11 cellular contexts compared by ENCODE assay signal in the genomic region with DNA sequence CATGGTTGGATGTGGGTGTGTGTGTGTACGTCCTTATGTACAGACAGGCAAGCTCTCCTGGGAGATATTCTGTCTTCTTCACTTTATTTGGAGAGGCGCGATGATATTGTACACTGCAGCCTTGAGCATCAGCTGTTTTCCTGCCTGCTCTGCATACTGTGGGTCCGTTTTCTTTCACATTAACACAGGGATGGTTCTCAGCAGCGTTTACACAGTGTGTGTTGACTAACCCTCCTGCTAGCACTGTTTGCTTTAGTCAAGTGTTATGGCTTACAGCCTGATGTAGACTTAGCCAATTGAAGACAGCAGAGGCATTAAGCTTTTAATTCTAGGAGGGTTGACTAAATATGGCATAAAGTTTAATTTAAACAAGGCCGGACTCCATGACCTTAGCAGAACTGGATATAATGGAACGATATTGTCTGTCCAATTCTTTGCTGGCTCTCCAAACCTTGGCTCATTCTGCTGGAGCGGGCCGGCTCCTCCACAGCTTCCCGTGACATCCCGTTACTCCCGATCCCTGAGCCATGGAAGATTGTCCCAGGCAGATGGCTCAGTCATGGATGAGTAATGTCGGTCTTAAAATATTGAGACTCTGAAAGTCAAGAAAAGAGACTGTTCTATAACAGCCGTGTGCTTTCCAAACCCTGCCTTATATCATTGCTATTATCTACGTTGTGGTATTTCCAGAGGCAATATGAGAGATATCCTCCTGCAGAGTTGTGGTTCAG.
DNase-seq lines count a peak whose midpoint lies in the region; ATAC-seq and TF ChIP-seq lines count a peak whose summit lies in the region.
"Had no signal": no experiment of that assay in that cellular context is flagged by ENCODE, and none has a peak within 500 bp of the region (broad histone marks: within the 10 kb centered on the region; RNA-seq: fewer than 3 reads in every experiment).

No MANE protein-coding gene starts in this region.

- peak overlapping the region; percentile 67 to 86 (median 78) for H3K27ac ChIP-seq in tibial nerve

- no peak for ATAC-seq in GM21717 (IDR thresholded peaks at IDR 0.05; ENCODE audit: unreplicated experiment)
- ATAC-seq: Panc1, right cardiac atrium had no signal

- WGBS in tibial nerve, 2 donors = 37 to 50% methylated on average over 15 of the region's 15 CpGs

- no peak for TF ChIP-seq POLR2A in tibial nerve (IDR thresholded peaks at IDR 0.05)

- H3K36me3 ChIP-seq in tibial nerve = no peaks in the 10 kb centered on the region
- no peaks in the 10 kb centered on the region for H3K36me3 ChIP-seq in H7 (replicated peaks; ENCODE audit: control insufficient read depth, insufficient read depth, low read length)

- H3K4me1 ChIP-seq in tibial nerve = peaks cover 0 to 29% (median 0%) of the 10 kb centered on the region in 4 donors

- H3K27me3 ChIP-seq in tibial nerve = no peaks in the 10 kb centered on the region
- H3K27me3 ChIP-seq in H7 (ENCODE audit: control insufficient read depth, insufficient read depth, low read length) = peaks cover 1% of the 10 kb centered on the region; the same call in 1 of the 2 replicates

- no peaks in the 10 kb centered on the region for H3K9me3 ChIP-seq in tibial nerve

- peak in 1 of 2 donors; percentile 15 for TF ChIP-seq EP300 in tibial nerve (IDR thresholded peaks at IDR 0.05)

- DNase-seq in LNCaP clone FGC (ENCODE audit: low read depth) (peak; percentile 77), NCI-H69 (lab: John Stamatoyannopoulos, UW) (peak; percentile 99), inferior parietal cortex (ENCODE audit: extremely low spot score) (peak; percentile 29), tibial nerve (ENCODE audit: low spot score in 2 of 2) (no peak), H7 (no peak), SKM-1 (lab: John Stamatoyannopoulos, UW; ENCODE audit: unreplicated experiment) (no peak)
- DNase-seq: activated CD8-positive, alpha-beta memory T cell treated with anti-CD3 and anti-CD28 coated beads, Interleukin-2, amount 50 U/mL, for 4 hours; right cardiac atrium; stimulated activated naive CD4-positive, alpha-beta T cell had no signal

- H3K4me3 ChIP-seq in LNCaP clone FGC (ENCODE audit: low read depth, low read length) (no peak overlapping the region), tibial nerve (peak overlapping the region; percentile 4 to 44 (median 24)), H7 (ENCODE audit: insufficient read depth, low read depth, low read length) (no peak overlapping the region)

- TF ChIP-seq CTCF in LNCaP clone FGC (IDR thresholded peaks at IDR 0.05; ENCODE audit: control insufficient read depth, extremely low read depth, insufficient read depth) (no peak), tibial nerve (IDR thresholded peaks at IDR 0.05) (no peak)

Comparison
In these comparisons a context has a peak if more than half of its experiments do, and no peak if none do; other contexts are left out.
1. DNase-seq: peak in LNCaP clone FGC (single experiment), NCI-H69 (single experiment) and inferior parietal cortex (single experiment); none in tibial nerve (0 of 2), H7 (single experiment) and SKM-1 (single experiment).
2. H3K4me3 ChIP-seq: peak in tibial nerve (4 of 4); none in LNCaP clone FGC (single experiment) and H7 (single experiment).